ENCODE assay signal across 8 cellular contexts in genomic region chr11:114439229-114440120, GRCh38. TPM values are rescaled to one million over a fixed set of nuclear protein-coding genes. Genes with fewer than 3 reads are reported as not detected.
DNase-seq lines count a peak whose midpoint lies in the region; ATAC-seq, FAIRE-seq and TF ChIP-seq lines count a peak whose summit lies in the region.

Gene REXO2 (plus strand): TSS chr11:114439467. CDS start chr11:114439529, 62 bp downstream.

- H3K4me2 ChIP-seq in OCI-LY7 (ENCODE audit: low read length) (peak within 1 kb of the TSS; percentile 88), endothelial cell of umbilical vein (ENCODE audit: insufficient read depth, low read length) (peak within 1 kb of the TSS; percentile 94)

- H3K36me3 ChIP-seq in OCI-LY7 (ENCODE audit: insufficient read depth, low read length) (peaks cover 10% of the 10 kb centered on the region), endothelial cell of umbilical vein (ENCODE audit: control insufficient read depth in 2 of 2, extremely low read depth in 1 of 2, insufficient read depth in 2 of 2, low read length in 2 of 2) (peaks cover 0 to 5% of the 10 kb centered on the region in 2 experiments)

- POLR2A ChIA-PET in OCI-LY7 (lab: Charles Lee) (interaction anchor here (0.7 to 1.3 kb wide), 2 partner anchors 43 to 131 kb away, joined by 3 to 4 read pairs; no protein-coding TSS in a partner anchor), endothelial cell of umbilical vein (lab: Charles Lee) (interaction anchor here (1.1 kb wide), 1 partner anchor 40 kb away, joined by 4 read pairs; no protein-coding TSS in a partner anchor)

- peak; percentile 99 for ATAC-seq in GM21526 (IDR thresholded peaks at IDR 0.05; ENCODE audit: low FRiP score, unreplicated experiment)

- peaks cover 21% of the 10 kb centered on the region for H3K4me1 ChIP-seq in OCI-LY7 (ENCODE audit: insufficient read depth, low read length, poor library complexity, severe bottlenecking)
- H3K4me1 ChIP-seq in endothelial cell of umbilical vein (ENCODE audit: control insufficient read depth, extremely low read depth, insufficient read depth, low read length) = peaks cover 23% of the 10 kb centered on the region

- DNase-seq in DMS114 treated with DMSO at 0.1 percent for 48 hours (lab: John Stamatoyannopoulos, UW; ENCODE audit: unreplicated experiment) (peak; percentile 77), HuH-7.5 (ENCODE audit: low spot score) (peak; percentile 68), OCI-LY7 (ENCODE audit: low spot score) (peak; percentile 96), activated T-cell treated with anti-CD3 and anti-CD28 coated beads for 1 hour (ENCODE audit: low read depth) (peak; percentile 93), endothelial cell of umbilical vein (ENCODE audit: low read depth, low spot score) (peak; percentile 96), middle frontal gyrus (ENCODE audit: extremely low spot score, low spot score) (peak; percentile 92)
- peak; percentile 86 to 88 for DNase-seq in stimulated activated CD8-positive, alpha-beta memory T cell treated with anti-CD3 and anti-CD28 coated beads, Interleukin-2, amount 100 ng/mL, for 48 hours (ENCODE audit: low read depth in 2 of 2)

- FAIRE-seq in endothelial cell of umbilical vein (lab: Jason Lieb, UNC) = peak; percentile 95

- H3K4me3 ChIP-seq in OCI-LY7 (ENCODE audit: low read depth, low read length, poor library complexity, severe bottlenecking) (peak within 1 kb of the TSS; percentile 91), endothelial cell of umbilical vein (replicated peaks in 1 of 3; ENCODE audit: insufficient read depth in 1 of 3, low read depth in 1 of 3, low read length in 3 of 3) (peak within 1 kb of the TSS; percentile 49 to 97 (median 83))

- H3K9ac ChIP-seq in endothelial cell of umbilical vein (replicated peaks; ENCODE audit: extremely low read depth, insufficient read depth, low read length) = peak within 1 kb of the TSS; percentile 54

- peak; percentile 83 for TF ChIP-seq POLR2A in endothelial cell of umbilical vein (IDR thresholded peaks at IDR 0.05; ENCODE audit: low read depth, low read length)

- H3K9me1 ChIP-seq in endothelial cell of umbilical vein (replicated peaks; ENCODE audit: control insufficient read depth, extremely low read depth, insufficient read depth, low read length) = no peaks in the 10 kb centered on the region

- H3K27ac ChIP-seq in OCI-LY7 (ENCODE audit: low read depth, low read length, poor library complexity, severe bottlenecking) (no peak within 1 kb of the TSS), endothelial cell of umbilical vein (ENCODE audit: insufficient read depth, low read depth, low read length) (peak within 1 kb of the TSS; percentile 36)

- H3K9me3 ChIP-seq in OCI-LY7 (ENCODE audit: low read length) (no peaks in the 10 kb centered on the region), endothelial cell of umbilical vein (replicated peaks; ENCODE audit: control insufficient read depth, insufficient read depth, low read length) (no peaks in the 10 kb centered on the region)

- intact Hi-C loops in OCI-LY7 (cut with micrococcal nuclease; ENCODE audit: unreplicated experiment) = loop anchor here (1.0 kb wide), 1 partner anchor 39 kb away; the partner anchor contains the start of genes C11orf71 and RBM7
- intact Hi-C loops in endothelial cell of umbilical vein (cut with micrococcal nuclease) = loop anchor here (1.0 to 2.0 kb wide), 6 partner anchors 39 to 159 kb away; partner anchors contain the start of genes C11orf71, NNMT and RBM7

- dilution Hi-C loops in endothelial cell of umbilical vein (cut with MboI; ENCODE audit: extremely low pct_ligation_motif_present, low sequenced_read_pairs) = no loop called here

- BruUV-seq in OCI-LY7 (replicated peaks; lab: Mats Ljungman, UMichigan) = no TSS peak
- BruUV-seq in endothelial cell of umbilical vein (replicated peaks; lab: Mats Ljungman, UMichigan) = TSS peak; percentile 64

- no peak for TF ChIP-seq CTCF in OCI-LY7 (conservative IDR thresholded peaks at IDR 0.05; ENCODE audit: low read length)
- peak in 1 of 2 donors; percentile 43 for TF ChIP-seq CTCF in endothelial cell of umbilical vein (IDR thresholded peaks at IDR 0.05; ENCODE audit: extremely low read depth in 1 of 2, insufficient read depth in 1 of 2, low read depth in 1 of 2, low read length in 2 of 2)

- H3K79me2 ChIP-seq in OCI-LY7 (ENCODE audit: insufficient read depth, low read depth, low read length) (peaks cover 16% of the 10 kb centered on the region; the same call in 1 of the 2 replicates), endothelial cell of umbilical vein (ENCODE audit: control insufficient read depth, insufficient read depth, low read length) (peaks cover 47% of the 10 kb centered on the region)

- H3K27me3 ChIP-seq in endothelial cell of umbilical vein (ENCODE audit: control insufficient read depth in 2 of 2, insufficient read depth in 2 of 2, low read length in 2 of 2) = no peaks in the 10 kb centered on the region

- peak within 1 kb of the TSS; percentile 96 for H2AFZ ChIP-seq in OCI-LY7 (ENCODE audit: low read length)
- H2AFZ ChIP-seq in endothelial cell of umbilical vein (ENCODE audit: low read depth, low read length) = peak within 1 kb of the TSS; percentile 36

- CTCF ChIA-PET in OCI-LY7 (lab: Charles Lee; ENCODE audit: unreplicated experiment) (no interaction called here), endothelial cell of umbilical vein (lab: Charles Lee) (interaction anchor here (0.5 to 1.5 kb wide), 9 partner anchors 10 to 1621 kb away, joined by 3 to 11 read pairs (median 4); no protein-coding TSS in a partner anchor)

- H4K20me1 ChIP-seq in OCI-LY7 (ENCODE audit: insufficient read depth, low read length) (no peaks in the 10 kb centered on the region), endothelial cell of umbilical vein (replicated peaks; ENCODE audit: control insufficient read depth, extremely low read depth, insufficient read depth, low read length) (no peaks in the 10 kb centered on the region)

- H3K9me2 ChIP-seq in OCI-LY7 (ENCODE audit: insufficient read depth, low read length) = 0 out of 2 replicates have a peak, but pooled peaks cover 3% of the 10 kb centered on the region

TF ChIP-seq in endothelial cell of umbilical vein, 7 proteins besides CTCF, POLR2A, EP300 and RAD21:
- TF ChIP-seq POLR2AphosphoS5 (IDR thresholded peaks at IDR 0.05; ENCODE audit: insufficient read depth, low read depth, low read length) (peak; percentile 82), FOS (IDR thresholded peaks at IDR 0.05; ENCODE audit: borderline replicate concordance, insufficient read depth, low read length) (peak; percentile 72), EZH2 (IDR thresholded peaks at IDR 0.05; ENCODE audit: borderline replicate concordance, low read depth, low read length, severe bottlenecking) (no peak), MAX (IDR thresholded peaks at IDR 0.05; ENCODE audit: insufficient read depth, insufficient read length) (peak; percentile 85), JUN (IDR thresholded peaks at IDR 0.05; ENCODE audit: borderline replicate concordance, insufficient read depth, insufficient read length, low read depth) (peak; percentile 50), MYC (IDR thresholded peaks at IDR 0.05; ENCODE audit: low read depth, low read length) (peak; percentile 69), GATA2 (IDR thresholded peaks at IDR 0.05; ENCODE audit: insufficient read depth, insufficient read length, low read depth, low read length) (no peak)

RNA-seq across cellular contexts. Expression of gene REXO2, which starts in this region (rescaled TPM):
- total RNA-seq in OCI-LY7 (2014; rRNA removed; shearing (Covaris generic)) = 59.9 and 69.3 TPM in 2 replicates
- total RNA-seq in OCI-LY7 (2022) (65.0 and 69.3 TPM in 2 replicates), endothelial cell of umbilical vein (155 and 182 TPM in 2 replicates)
- polyA plus RNA-seq in endothelial cell of umbilical vein = 188 and 296 TPM in 2 replicates
- polyA plus RNA-seq in endothelial cell of umbilical vein (2011; cell fraction: cytosol; rRNA removed) = 304 and 306 TPM in 2 replicates
- polyA plus RNA-seq in endothelial cell of umbilical vein (2011; cell fraction: nucleus; rRNA removed) = 177 and 247 TPM in 2 replicates
- 192 and 211 TPM in 2 replicates for polyA plus RNA-seq in endothelial cell of umbilical vein (2012)
- polyA minus RNA-seq in endothelial cell of umbilical vein = 69.7 and 73.0 TPM in 2 replicates
- 36.4 TPM for polyA minus RNA-seq in endothelial cell of umbilical vein (2011; cell fraction: cytosol; rRNA and poly(A)+ RNA removed)
- polyA minus RNA-seq in endothelial cell of umbilical vein (2011; cell fraction: nucleus; rRNA and poly(A)+ RNA removed) = 75.3 and 75.6 TPM in 2 replicates
